Comparison of ENCODE assay signal across 8 cellular contexts in genomic region chr20:53736757-53737403, GRCh38.
DNase-seq lines count a peak whose midpoint lies in the region; TF ChIP-seq lines count a peak whose summit lies in the region.

No MANE protein-coding gene starts in this region.

- DNase-seq in T-helper 2 cell treated with Interferon-gamma antibody and Interleukin-4, amounts not matched to agents 5 μg/mL and 100 μg/mL, for 36 hours (ENCODE audit: low spot score): no peak
- DNase-seq in T-helper 2 cell: no peak
- DNase-seq in MV-4-11 (lab: John Stamatoyannopoulos, UW): peak; percentile 86
- DNase-seq in activated naive CD8-positive, alpha-beta T cell treated with anti-CD3 and anti-CD28 coated beads for 36 hours: no peak
- DNase-seq in kidney tubule cell (ENCODE audit: low spot score): peak; percentile 41
- no peak for DNase-seq in type B pancreatic cell (ENCODE audit: extremely low spot score, unreplicated experiment)
- DNase-seq in stimulated activated CD4-positive, alpha-beta T cell treated with anti-CD3 and anti-CD28 coated beads, Interleukin-12 subunit alpha, Interleukin-12 subunit beta, amount 100 ng/mL, for 4 hours: no peak
- no peak for DNase-seq in inferior parietal cortex (ENCODE audit: extremely low spot score)

- no peaks in the 10 kb centered on the region for H3K36me3 Mint-ChIP-seq in T-helper 2 cell treated with Interferon-gamma antibody and Interleukin-4, amounts not matched to agents 5 μg/mL and 100 μg/mL, for 36 hours (ENCODE audit: low read depth)
- peaks cover 4% of the 10 kb centered on the region for H3K36me3 Mint-ChIP-seq in activated naive CD8-positive, alpha-beta T cell treated with anti-CD3 and anti-CD28 coated beads for 36 hours
- H3K36me3 Mint-ChIP-seq in type B pancreatic cell: no peaks in the 10 kb centered on the region

- peaks cover 50% of the 10 kb centered on the region for H3K4me1 Mint-ChIP-seq in T-helper 2 cell treated with Interferon-gamma antibody and Interleukin-4, amounts not matched to agents 5 μg/mL and 100 μg/mL, for 36 hours (ENCODE audit: low read depth)
- H3K4me1 Mint-ChIP-seq in activated naive CD8-positive, alpha-beta T cell treated with anti-CD3 and anti-CD28 coated beads for 36 hours: peaks cover 60% of the 10 kb centered on the region
- peaks cover 66% of the 10 kb centered on the region for H3K4me1 Mint-ChIP-seq in type B pancreatic cell (ENCODE audit: unreplicated experiment)

- H3K27me3 Mint-ChIP-seq in T-helper 2 cell treated with Interferon-gamma antibody and Interleukin-4, amounts not matched to agents 5 μg/mL and 100 μg/mL, for 36 hours (ENCODE audit: low read depth): no peaks in the 10 kb centered on the region
- H3K27me3 Mint-ChIP-seq in activated naive CD8-positive, alpha-beta T cell treated with anti-CD3 and anti-CD28 coated beads for 36 hours: no peaks in the 10 kb centered on the region
- H3K27me3 Mint-ChIP-seq in type B pancreatic cell: no peaks in the 10 kb centered on the region

- H3K9me3 Mint-ChIP-seq in T-helper 2 cell treated with Interferon-gamma antibody and Interleukin-4, amounts not matched to agents 5 μg/mL and 100 μg/mL, for 36 hours: no peaks in the 10 kb centered on the region
- H3K9me3 Mint-ChIP-seq in activated naive CD8-positive, alpha-beta T cell treated with anti-CD3 and anti-CD28 coated beads for 36 hours: no peaks in the 10 kb centered on the region
- peaks cover 5% of the 10 kb centered on the region for H3K9me3 Mint-ChIP-seq in type B pancreatic cell

- peak overlapping the region; percentile 88 for H3K27ac Mint-ChIP-seq in T-helper 2 cell treated with Interferon-gamma antibody and Interleukin-4, amounts not matched to agents 5 μg/mL and 100 μg/mL, for 36 hours
- peak overlapping the region; percentile 87 for H3K27ac Mint-ChIP-seq in activated naive CD8-positive, alpha-beta T cell treated with anti-CD3 and anti-CD28 coated beads for 36 hours
- peak overlapping the region; percentile 94 for H3K27ac Mint-ChIP-seq in type B pancreatic cell

- peak overlapping the region; percentile 76 for H3K4me3 Mint-ChIP-seq in T-helper 2 cell treated with Interferon-gamma antibody and Interleukin-4, amounts not matched to agents 5 μg/mL and 100 μg/mL, for 36 hours
- peak overlapping the region; percentile 53 for H3K4me3 Mint-ChIP-seq in activated naive CD8-positive, alpha-beta T cell treated with anti-CD3 and anti-CD28 coated beads for 36 hours
- peak overlapping the region; percentile 79 for H3K4me3 Mint-ChIP-seq in type B pancreatic cell

- TF ChIP-seq CTCF in type B pancreatic cell (conservative IDR thresholded peaks at IDR 0.05): no peak

Comparison
In these comparisons a context has a peak if more than half of its experiments do, and no peak if none do; other contexts are left out.
1. DNase-seq: peak in MV-4-11 (single experiment) and kidney tubule cell (single experiment); none in T-helper 2 cell treated with Interferon-gamma antibody and Interleukin-4, amounts not matched to agents 5 μg/mL and 100 μg/mL, for 36 hours (single experiment), T-helper 2 cell (0 of 5), activated naive CD8-positive, alpha-beta T cell treated with anti-CD3 and anti-CD28 coated beads for 36 hours (single experiment), type B pancreatic cell (single experiment), stimulated activated CD4-positive, alpha-beta T cell treated with anti-CD3 and anti-CD28 coated beads, Interleukin-12 subunit alpha, Interleukin-12 subunit beta, amount 100 ng/mL, for 4 hours (single experiment) and inferior parietal cortex (single experiment).
2. Peak in every context shown above with its lines, with median percentiles within 50 percentile points of each other: H3K27ac Mint-ChIP-seq and H3K4me3 Mint-ChIP-seq.